14 cellular contexts compared by ENCODE assay signal in genomic region chr12:125140918-125141573, GRCh38. TPM values are rescaled to one million over a fixed set of nuclear protein-coding genes. Genes with fewer than 3 reads are reported as not detected.
A peak's percentile ranks its signal among the peaks of the same experiment; 100 is the strongest.
DNase-seq lines count a peak whose midpoint lies in the region; ATAC-seq, FAIRE-seq and TF ChIP-seq lines count a peak whose summit lies in the region.
"Had no signal": no experiment of that assay in that cellular context is flagged by ENCODE, and none has a peak within 500 bp of the region (broad histone marks: within the 10 kb centered on the region; RNA-seq: fewer than 3 reads in every experiment).

No MANE protein-coding gene starts in this region.

- TF ChIP-seq POLR2A in A549 (IDR thresholded peaks at IDR 0.05; ENCODE audit: low read length) (no peak), thyroid gland (IDR thresholded peaks at IDR 0.05) (no peak)

- no peaks in the 10 kb centered on the region for H3K9me3 ChIP-seq in A549
- no peaks in the 10 kb centered on the region for H3K9me3 ChIP-seq in adipocyte (ENCODE audit: control insufficient read depth, low read length)
- no peaks in the 10 kb centered on the region for H3K9me3 ChIP-seq in thyroid gland
- H3K9me3 ChIP-seq: BE2C, sigmoid colon, tibial artery had no signal

- POLR2A ChIA-PET in A549 (lab: Yijun Ruan, JAX): no interaction called here

- ATAC-seq in A549: peak; percentile 62 to 83; a peak in 5 of 6 replicates
- ATAC-seq in foreskin keratinocyte: peak; percentile 92
- ATAC-seq: activated CD8-positive, alpha-beta T cell treated with anti-CD3 and anti-CD28 coated beads for 36 hours had no signal

- 75% methylated on average over 13 of the region's 13 CpGs for WGBS in A549 (ENCODE audit: missing lambda C conversion rate)
- 81 to 86% methylated on average over 13 of the region's 13 CpGs for WGBS in thyroid gland, 2 donors

- no peak overlapping the region for H3K9ac ChIP-seq in adipocyte (ENCODE audit: low read length)

- H3K36me3 ChIP-seq in adipocyte (ENCODE audit: control insufficient read depth, insufficient read depth, low read length, severe bottlenecking) (peaks cover 28% of the 10 kb centered on the region), thyroid gland (no peaks in the 10 kb centered on the region)
- H3K36me3 ChIP-seq: BE2C had no signal

- H3K4me1 ChIP-seq in A549 (peaks cover 28% of the 10 kb centered on the region), adipocyte (ENCODE audit: control insufficient read depth, insufficient read depth, low read length) (peaks cover 13% of the 10 kb centered on the region), foreskin keratinocyte (peaks cover 25% of the 10 kb centered on the region), thyroid gland (no peaks in the 10 kb centered on the region)
- H3K4me1 ChIP-seq: BE2C, sigmoid colon, tibial artery had no signal

- TF ChIP-seq EP300 in A549 (IDR thresholded peaks at IDR 0.05): no peak

- peak overlapping the region; percentile 52 for H3K4me2 ChIP-seq in A549

- H3K27ac ChIP-seq in A549 (peak overlapping the region; percentile 62 to 86), foreskin keratinocyte (peak overlapping the region; percentile 15), thyroid gland (no peak overlapping the region)
- H3K27ac ChIP-seq: sigmoid colon, tibial artery had no signal

- intact Hi-C loops in thyroid gland (cut with DNase I): no loop called here

- H3K4me3 ChIP-seq in A549 (no peak overlapping the region), adipocyte (ENCODE audit: low read length) (no peak overlapping the region), thyroid gland (replicated peaks in 1 of 3) (no peak overlapping the region)
- H3K4me3 ChIP-seq: sigmoid colon, tibial artery had no signal

- H3K27me3 ChIP-seq in adipocyte (replicated peaks; ENCODE audit: control insufficient read depth, insufficient read depth, low read length) (no peaks in the 10 kb centered on the region), foreskin keratinocyte (no peaks in the 10 kb centered on the region), thyroid gland (no peaks in the 10 kb centered on the region)
- H3K27me3 ChIP-seq: BE2C, sigmoid colon, tibial artery had no signal

- TF ChIP-seq CTCF in A549 (IDR thresholded peaks at IDR 0.05): no peak
- TF ChIP-seq CTCF in foreskin keratinocyte (conservative IDR thresholded peaks at IDR 0.05): no peak
- TF ChIP-seq CTCF in thyroid gland (IDR thresholded peaks at IDR 0.05): no peak

- CTCF ChIA-PET in A549 (lab: Yijun Ruan, JAX): no interaction called here

- TF ChIP-seq RAD21 in A549 (conservative IDR thresholded peaks at IDR 0.05 in 1 of 2, IDR thresholded peaks at IDR 0.05 in 1 of 2): no peak

- DNase-seq in A549 (ENCODE audit: low read depth in 1 of 2, low spot score in 1 of 2): peak; percentile 68 to 73
- DNase-seq in HPDE6-E6E7 (ENCODE audit: extremely low spot score): peak; percentile 88
- peak; percentile 24 for DNase-seq in adipocyte (ENCODE audit: low read depth)
- DNase-seq in foreskin keratinocyte: peak; percentile 84 to 88
- no peak for DNase-seq in thyroid gland
- no peak for DNase-seq in activated naive CD4-positive, alpha-beta T cell treated with Interleukin-2 at 50 U/mL for 16 hours
- no peak for DNase-seq in NCI-H510A (lab: John Stamatoyannopoulos, UW)
- no peak for DNase-seq in SKM-1 treated with dmso at 0.1 percent for 144 hours (lab: John Stamatoyannopoulos, UW; ENCODE audit: unreplicated experiment)
- DNase-seq: activated CD8-positive, alpha-beta T cell treated with anti-CD3 and anti-CD28 coated beads for 36 hours; activated naive CD4-positive, alpha-beta T cell treated with anti-CD3 and anti-CD28 coated beads, Interleukin-2, amount 50 U/mL, for 16 hours; BE2C; sigmoid colon; tibial artery had no signal

- peak; percentile 82 for FAIRE-seq in A549 (lab: Jason Lieb, UNC)

TF ChIP-seq in A549, 52 proteins besides CTCF, POLR2A, EP300 and RAD21:
- TF ChIP-seq MYC (IDR thresholded peaks at IDR 0.05; ENCODE audit: borderline replicate concordance, low read length): no peak
- no peak for TF ChIP-seq TP53 (CRISPR knock-in tag; IDR thresholded peaks at IDR 0.05)
- TF ChIP-seq TFCP2L1 (CRISPR knock-in tag; IDR thresholded peaks at IDR 0.05): no peak
- no peak for TF ChIP-seq CBX2 (IDR thresholded peaks at IDR 0.05; ENCODE audit: borderline replicate concordance, low read depth)
- TF ChIP-seq RCOR1 (IDR thresholded peaks at IDR 0.05; ENCODE audit: low read depth, low read length): no peak
- TF ChIP-seq FOSL2 (IDR thresholded peaks at IDR 0.05): 0 out of 2 replicates have a peak, but pooled peaks have one; percentile 35
- TF ChIP-seq FOSL2 (CRISPR knock-in tag; IDR thresholded peaks at IDR 0.05): peak; percentile 69
- TF ChIP-seq JUNB (IDR thresholded peaks at IDR 0.05): peak; percentile 61
- TF ChIP-seq ZC3H11A (IDR thresholded peaks at IDR 0.05): no peak
- no peak for TF ChIP-seq ELK1 (IDR thresholded peaks at IDR 0.05; ENCODE audit: low read depth, low read length)
- TF ChIP-seq JUN (IDR thresholded peaks at IDR 0.05): peak in 1 of 2 experiments; percentile 42; a peak in 1 of 5 replicates

RNA-seq across cellular contexts. Expression of gene TMEM132B, which starts 45.1 kb away (rescaled TPM):
- polyA plus RNA-seq in A549 (2011; rRNA removed): 0.03 and 0.29 TPM in 2 replicates
- under 0.01 and 0.01 TPM in 2 replicates for polyA plus RNA-seq in A549 (2012; cell fraction: cytosol; rRNA removed)
- 0.02 and 0.04 TPM in 2 replicates for polyA plus RNA-seq in A549 (2012; cell fraction: nucleus; rRNA removed)
- polyA plus RNA-seq in A549 (2017; fragmentation: RNase III; extraction: RNeasy Plus Mini Kit Qiagen cat#74134 plus additional on column Dnase treatment): 0.01 to 0.04 TPM (median 0.04 TPM) in 3 replicates
- 0.12 TPM in 1 of 2 replicates, not detected in the other for polyA minus RNA-seq in A549 (2011; rRNA and poly(A)+ RNA removed)
- total RNA-seq in foreskin keratinocyte: 0.14 and 1.2 TPM in 2 replicates
- 0.07 and 0.25 TPM in 2 replicates for polyA plus RNA-seq in foreskin keratinocyte
- total RNA-seq in thyroid gland: 10 to 100 TPM in 1 of 4 donors, 1 to 10 TPM in 3; 4.4 to 10.1 (median 6.8) TPM
- total RNA-seq: activated CD8-positive, alpha-beta T cell treated with anti-CD3 and anti-CD28 coated beads for 36 hours; T-helper 1 cell treated with Interleukin-12 subunit alpha and Interleukin-12 subunit beta and Interleukin-4 antibody, amounts not matched to agents 30 ng/mL and 1 ng/mL, for 36 hours had no signal

Comparison
In these comparisons a context has a peak if more than half of its experiments do, and no peak if none do; other contexts are left out.
1. DNase-seq: peak in A549 (2 of 2), HPDE6-E6E7 (single experiment), adipocyte (single experiment) and foreskin keratinocyte (2 of 2); none in thyroid gland (0 of 2), activated naive CD4-positive, alpha-beta T cell treated with Interleukin-2 at 50 U/mL for 16 hours (single experiment), NCI-H510A (single experiment) and SKM-1 treated with dmso at 0.1 percent for 144 hours (single experiment).
2. H3K27ac ChIP-seq: peak in A549 (2 of 2) and foreskin keratinocyte (single experiment); none in thyroid gland (0 of 3).